In the genomic region with DNA sequence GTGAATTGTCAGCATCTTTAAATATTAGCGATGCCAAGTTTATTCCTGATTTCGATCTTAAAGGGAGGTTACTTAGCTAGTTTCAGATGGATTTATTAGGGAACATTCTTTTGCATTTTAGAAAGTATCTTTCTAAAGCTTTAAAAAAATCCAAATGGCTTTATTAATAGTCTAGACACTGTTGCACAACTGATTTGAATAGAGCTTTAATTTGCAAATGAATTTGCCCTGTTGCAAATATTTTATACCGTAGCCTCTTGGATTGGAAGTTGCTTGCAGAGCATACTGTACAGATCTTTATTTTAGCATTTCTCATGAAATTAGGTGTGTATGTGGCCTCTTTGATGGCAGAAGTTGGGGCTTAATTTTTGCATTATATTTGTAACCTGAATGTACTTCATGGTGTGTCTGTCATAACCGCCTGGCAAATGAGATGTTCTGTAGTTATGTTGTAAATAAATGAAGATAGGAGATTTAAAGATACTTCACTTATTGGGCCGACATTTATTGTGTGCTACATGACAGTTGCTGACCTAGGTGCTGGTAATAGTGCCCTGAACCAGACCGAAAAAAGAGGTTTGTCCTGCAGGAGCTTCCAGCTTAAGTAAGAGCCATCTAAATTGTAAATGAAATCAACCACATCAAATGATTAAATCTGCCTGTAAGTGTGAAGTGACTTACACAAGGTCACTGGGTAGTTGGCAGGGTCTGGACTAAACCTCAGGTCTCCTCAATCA, we compare ENCODE assay signal across 9 cellular contexts. TPM values are rescaled to one million over a fixed set of nuclear protein-coding genes. Genes with fewer than 3 reads are reported as not detected.
DNase-seq lines count a peak whose midpoint lies in the region; ATAC-seq, FAIRE-seq and TF ChIP-seq lines count a peak whose summit lies in the region.
"Had no signal": no experiment of that assay in that cellular context is flagged by ENCODE, and none has a peak within 500 bp of the region (broad histone marks: within the 10 kb centered on the region; RNA-seq: fewer than 3 reads in every experiment).

No MANE protein-coding gene starts in this region.

- WGBS in A549 (ENCODE audit: missing lambda C conversion rate) = 41% methylated on average over 6 of the region's 6 CpGs

- DNase-seq in A549 (ENCODE audit: low read depth in 1 of 2, low spot score in 1 of 2) (no peak), HAP-1 (ENCODE audit: low spot score in 2 of 2) (no peak), keratinocyte (ENCODE audit: low read depth, low spot score) (no peak), sciatic nerve (ENCODE audit: low spot score) (no peak), midbrain (lab: John Stamatoyannopoulos, UW) (no peak)
- DNase-seq in activated T-helper 2 cell treated with anti-CD3 and anti-CD28 coated beads, Interferon-gamma antibody, Interleukin-2, Interleukin-4, amounts not matched to agents 10 μg/mL and 5 μg/mL and 100 μg/mL, durations not matched to agents 14 hours and 24 hours and 36 hours (ENCODE audit: low spot score) = no peak
- no peak for DNase-seq in central memory CD4-positive, alpha-beta T cell
- DNase-seq: activated CD4-positive, CD25-positive, alpha-beta regulatory T cell had no signal

- H3K27ac ChIP-seq in A549 (no peak overlapping the region), keratinocyte (ENCODE audit: control insufficient read depth, insufficient read depth, low read length) (peak overlapping the region; percentile 99)

- peaks cover 32% of the 10 kb centered on the region for H3K4me1 Mint-ChIP-seq in activated T-helper 2 cell treated with anti-CD3 and anti-CD28 coated beads, Interferon-gamma antibody, Interleukin-2, Interleukin-4, amounts not matched to agents 10 μg/mL and 5 μg/mL and 100 μg/mL, durations not matched to agents 14 hours and 24 hours and 36 hours (ENCODE audit: low read depth)

- TF ChIP-seq CTCF in A549 (IDR thresholded peaks at IDR 0.05) (no peak), keratinocyte (optimal IDR thresholded peaks at IDR 0.05 in 1 of 3, IDR thresholded peaks at IDR 0.05 in 1 of 3, conservative IDR thresholded peaks at IDR 0.05 in 1 of 3; ENCODE audit: extremely low read depth in 1 of 3, insufficient read depth in 2 of 3, low read length in 3 of 3) (no peak)

- peak overlapping the region; percentile 100 for H3K4me3 Mint-ChIP-seq in activated T-helper 2 cell treated with anti-CD3 and anti-CD28 coated beads, Interferon-gamma antibody, Interleukin-2, Interleukin-4, amounts not matched to agents 10 μg/mL and 5 μg/mL and 100 μg/mL, durations not matched to agents 14 hours and 24 hours and 36 hours (ENCODE audit: low read depth)

- H3K9me3 ChIP-seq in A549 (no peaks in the 10 kb centered on the region), HAP-1 (no peaks in the 10 kb centered on the region), keratinocyte (ENCODE audit: control insufficient read depth, low read depth, low read length) (no peaks in the 10 kb centered on the region)

- dilution Hi-C loops in keratinocyte (cut with MboI; ENCODE audit: extremely low pct_ligation_motif_present, low sequenced_read_pairs) = no loop called here

- peaks cover 24% of the 10 kb centered on the region for H3K36me3 Mint-ChIP-seq in activated T-helper 2 cell treated with anti-CD3 and anti-CD28 coated beads, Interferon-gamma antibody, Interleukin-2, Interleukin-4, amounts not matched to agents 10 μg/mL and 5 μg/mL and 100 μg/mL, durations not matched to agents 14 hours and 24 hours and 36 hours (ENCODE audit: low read depth)

- H3K36me3 ChIP-seq in HAP-1 (replicated peaks) (peaks cover 6% of the 10 kb centered on the region), keratinocyte (ENCODE audit: control insufficient read depth in 2 of 2, extremely low read depth in 1 of 2, insufficient read depth in 2 of 2, low read length in 2 of 2) (no peaks in the 10 kb centered on the region)

- H3K4me3 ChIP-seq in A549 (peak overlapping the region; percentile 73), HAP-1 (peak overlapping the region; percentile 95), keratinocyte (ENCODE audit: control insufficient read depth in 2 of 3, extremely low read depth in 1 of 3, insufficient read depth in 2 of 3, low read depth in 1 of 3, low read length in 3 of 3) (peak overlapping the region; percentile 85 to 95 (median 93))

- peaks cover 18% of the 10 kb centered on the region for H4K20me1 ChIP-seq in keratinocyte (ENCODE audit: control insufficient read depth, extremely low read depth, insufficient read depth, low read length)

- no peak for TF ChIP-seq POLR2A in A549 (IDR thresholded peaks at IDR 0.05; ENCODE audit: low read length)

- CTCF ChIA-PET in A549 (lab: Yijun Ruan, JAX) = interaction anchor here (1.9 kb wide), 1 partner anchor 22 kb away, joined by 6 read pairs; no protein-coding TSS in a partner anchor

- H2AFZ ChIP-seq in keratinocyte (ENCODE audit: control insufficient read depth, low read length) = no peak overlapping the region

- H3K27me3 Mint-ChIP-seq in activated T-helper 2 cell treated with anti-CD3 and anti-CD28 coated beads, Interferon-gamma antibody, Interleukin-2, Interleukin-4, amounts not matched to agents 10 μg/mL and 5 μg/mL and 100 μg/mL, durations not matched to agents 14 hours and 24 hours and 36 hours (ENCODE audit: low read depth) = no peaks in the 10 kb centered on the region

- H3K9ac ChIP-seq in keratinocyte (ENCODE audit: control insufficient read depth, extremely low read depth, insufficient read depth, low read length) = peak overlapping the region; percentile 100

- peaks cover 68% of the 10 kb centered on the region for H3K79me2 ChIP-seq in keratinocyte (ENCODE audit: control insufficient read depth, insufficient read depth, low read length)

- no peak for TF ChIP-seq EP300 in A549 (IDR thresholded peaks at IDR 0.05)

- H3K27ac Mint-ChIP-seq in activated T-helper 2 cell treated with anti-CD3 and anti-CD28 coated beads, Interferon-gamma antibody, Interleukin-2, Interleukin-4, amounts not matched to agents 10 μg/mL and 5 μg/mL and 100 μg/mL, durations not matched to agents 14 hours and 24 hours and 36 hours = peak overlapping the region; percentile 12

- FAIRE-seq in A549 (lab: Jason Lieb, UNC) = no peak
- no peak for FAIRE-seq in keratinocyte (lab: Jason Lieb, UNC)

- peaks cover 20% of the 10 kb centered on the region for H3K4me1 ChIP-seq in A549
- peaks cover 22% of the 10 kb centered on the region for H3K4me1 ChIP-seq in HAP-1
- H3K4me1 ChIP-seq in keratinocyte (ENCODE audit: control insufficient read depth, extremely low read depth, insufficient read depth, low read length) = peaks cover 11% of the 10 kb centered on the region

- H3K4me2 ChIP-seq in A549 = peak overlapping the region; percentile 94
- H3K4me2 ChIP-seq in keratinocyte (ENCODE audit: control insufficient read depth, extremely low read depth, insufficient read depth, low read depth, low read length) = peak overlapping the region; percentile 85

- TF ChIP-seq RAD21 in A549 (conservative IDR thresholded peaks at IDR 0.05 in 1 of 2, IDR thresholded peaks at IDR 0.05 in 1 of 2) = no peak

- in situ Hi-C loops in HAP-1 (cut with MboI; ENCODE audit: low sequenced_read_pairs) = no loop called here

- ATAC-seq in A549 = no peak
- ATAC-seq in sciatic nerve = no peak
- ATAC-seq in GM19463 (IDR thresholded peaks at IDR 0.05; ENCODE audit: unreplicated experiment) = no peak

- POLR2A ChIA-PET in A549 (lab: Yijun Ruan, JAX) = no interaction called here

- H3K9me1 ChIP-seq in keratinocyte (ENCODE audit: control insufficient read depth, extremely low read depth, insufficient read depth, low read length) = peaks cover 4% of the 10 kb centered on the region

- H3K27me3 ChIP-seq in HAP-1 (ENCODE audit: low read depth) (no peaks in the 10 kb centered on the region), keratinocyte (ENCODE audit: control insufficient read depth, extremely low read depth, insufficient read depth, low read length) (no peaks in the 10 kb centered on the region)

- H3K9me3 Mint-ChIP-seq in activated T-helper 2 cell treated with anti-CD3 and anti-CD28 coated beads, Interferon-gamma antibody, Interleukin-2, Interleukin-4, amounts not matched to agents 10 μg/mL and 5 μg/mL and 100 μg/mL, durations not matched to agents 14 hours and 24 hours and 36 hours = no peaks in the 10 kb centered on the region

- intact Hi-C loops in activated T-helper 2 cell treated with anti-CD3 and anti-CD28 coated beads, Interferon-gamma antibody, Interleukin-2, Interleukin-4, amounts not matched to agents 10 μg/mL and 5 μg/mL and 100 μg/mL, durations not matched to agents 14 hours and 24 hours and 36 hours (cut with micrococcal nuclease) = loop anchor here (5.0 kb wide), 3 partner anchors 157 to 1933 kb away; a partner anchor contains a TSS
- intact Hi-C loops in sciatic nerve (cut with DNase I) = no loop called here

TF ChIP-seq in A549, 52 proteins besides CTCF, POLR2A, EP300 and RAD21 (continues in another document):
- TF ChIP-seq, protein P1, sequence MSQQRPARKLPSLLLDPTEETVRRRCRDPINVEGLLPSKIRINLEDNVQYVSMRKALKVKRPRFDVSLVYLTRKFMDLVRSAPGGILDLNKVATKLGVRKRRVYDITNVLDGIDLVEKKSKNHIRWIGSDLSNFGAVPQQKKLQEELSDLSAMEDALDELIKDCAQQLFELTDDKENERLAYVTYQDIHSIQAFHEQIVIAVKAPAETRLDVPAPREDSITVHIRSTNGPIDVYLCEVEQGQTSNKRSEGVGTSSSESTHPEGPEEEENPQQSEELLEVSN (IDR thresholded peaks at IDR 0.05; ENCODE audit: borderline replicate concordance, low read depth) = no peak
- TF ChIP-seq ESRRA (IDR thresholded peaks at IDR 0.05; ENCODE audit: borderline replicate concordance, low read length) = no peak

RNA-seq across cellular contexts. Expression of a gene that starts 1.8 kb away (rescaled TPM):
- 73.8 and 83.3 TPM in 2 replicates for polyA plus RNA-seq in A549 (2011; rRNA removed)
- 53.4 and 70.4 TPM in 2 replicates for polyA plus RNA-seq in A549 (2012; cell fraction: cytosol; rRNA removed)
- polyA plus RNA-seq in A549 (2012; cell fraction: nucleus; rRNA removed) = 112 and 121 TPM in 2 replicates
- polyA plus RNA-seq in A549 (2017; fragmentation: RNase III; extraction: RNeasy Plus Mini Kit Qiagen cat#74134 plus additional on column Dnase treatment) = 47.0 to 52.2 TPM (median 49.1 TPM) in 3 replicates
- polyA minus RNA-seq in A549 (2011; rRNA and poly(A)+ RNA removed) = 136 and 164 TPM in 2 replicates
- 134 and 136 TPM in 2 replicates for total RNA-seq in activated T-helper 2 cell treated with anti-CD3 and anti-CD28 coated beads, Interferon-gamma antibody, Interleukin-2, Interleukin-4, amounts not matched to agents 10 μg/mL and 5 μg/mL and 100 μg/mL, durations not matched to agents 14 hours and 24 hours and 36 hours
- 48.2 to 71.6 TPM (median 51.8 TPM) in 3 replicates for polyA plus RNA-seq in keratinocyte
- 218 TPM for polyA plus RNA-seq in keratinocyte (2011; ENCODE audit: low read depth)
- polyA plus RNA-seq in keratinocyte (2011; cell fraction: cytosol; rRNA removed) = 24.1 and 37.7 TPM in 2 replicates
- 115 and 129 TPM in 2 replicates for polyA plus RNA-seq in keratinocyte (2011; cell fraction: nucleus; rRNA removed)
- 35.2 and 35.7 TPM in 2 replicates for polyA plus RNA-seq in keratinocyte (2012; ENCODE audit: low replicate concordance)
- polyA minus RNA-seq in keratinocyte = 74.3 to 163 TPM (median 117 TPM) in 3 replicates
- 21.9 TPM for polyA minus RNA-seq in keratinocyte (2011; cell fraction: cytosol; rRNA and poly(A)+ RNA removed)
- 63.9 and 104 TPM in 2 replicates for polyA minus RNA-seq in keratinocyte (2011; cell fraction: nucleus; rRNA and poly(A)+ RNA removed)
- total RNA-seq in sciatic nerve = 67.0 TPM
